In genomic region chr5:54844905-54845566, GRCh38 we compare ENCODE assay signal across 8 cellular contexts.
DNase-seq lines count a peak whose midpoint lies in the region; ATAC-seq and TF ChIP-seq lines count a peak whose summit lies in the region.

No MANE protein-coding gene starts in this region.

- no peak for DNase-seq in activated CD8-positive, alpha-beta memory T cell treated with anti-CD3 and anti-CD28 coated beads, Interleukin-2, amount 10 ng/mL, durations not matched to agents 7 days and 5 days
- no peak for DNase-seq in activated CD8-positive, alpha-beta memory T cell treated with anti-CD3 and anti-CD28 coated beads, Interleukin-2, amount 50 U/mL, for 48 hours
- DNase-seq in NCI-H69 (lab: John Stamatoyannopoulos, UW), result peak; percentile 43
- DNase-seq in central memory CD8-positive, alpha-beta T cell (ENCODE audit: low spot score in 2 of 2), result no peak
- DNase-seq in lower lobe of right lung, result no peak
- no peak for DNase-seq in thyroid gland

- H3K36me3 Mint-ChIP-seq in activated CD8-positive, alpha-beta memory T cell treated with anti-CD3 and anti-CD28 coated beads, Interleukin-2, amount 10 ng/mL, durations not matched to agents 7 days and 5 days, result no peaks in the 10 kb centered on the region
- H3K36me3 Mint-ChIP-seq in central memory CD8-positive, alpha-beta T cell (ENCODE audit: insufficient read depth), result no peaks in the 10 kb centered on the region

- WGBS in thyroid gland, 2 donors, result 21 to 28% methylated on average over 6 of the region's 6 CpGs

- no peaks in the 10 kb centered on the region for H3K9me3 ChIP-seq in lower lobe of right lung
- H3K9me3 ChIP-seq in thyroid gland, result no peaks in the 10 kb centered on the region

- peaks cover 18% of the 10 kb centered on the region for H3K4me1 Mint-ChIP-seq in activated CD8-positive, alpha-beta memory T cell treated with anti-CD3 and anti-CD28 coated beads, Interleukin-2, amount 10 ng/mL, durations not matched to agents 7 days and 5 days
- peaks cover 6% of the 10 kb centered on the region for H3K4me1 Mint-ChIP-seq in central memory CD8-positive, alpha-beta T cell

- ATAC-seq in activated CD8-positive, alpha-beta memory T cell treated with anti-CD3 and anti-CD28 coated beads, Interleukin-2, amount 10 ng/mL, durations not matched to agents 7 days and 5 days, result peak; percentile 69
- ATAC-seq in central memory CD8-positive, alpha-beta T cell (replicated peaks; ENCODE audit: extremely low read depth, poor library complexity, severe bottlenecking), result peak; percentile 28
- peak in 1 of 2 donors; percentile 56 for ATAC-seq in lower lobe of right lung
- no peak for ATAC-seq in GM21619 (IDR thresholded peaks at IDR 0.05; ENCODE audit: unreplicated experiment)
- no peak for ATAC-seq in HG03039 (IDR thresholded peaks at IDR 0.05; ENCODE audit: unreplicated experiment)

- H3K27me3 ChIP-seq in lower lobe of right lung (ENCODE audit: low read depth) (no peaks in the 10 kb centered on the region), thyroid gland (no peaks in the 10 kb centered on the region)

- H3K4me3 ChIP-seq in lower lobe of right lung, result peak overlapping the region; percentile 32
- no peak overlapping the region for H3K4me3 ChIP-seq in thyroid gland (replicated peaks in 1 of 3)

- no peaks in the 10 kb centered on the region for H3K9me3 Mint-ChIP-seq in activated CD8-positive, alpha-beta memory T cell treated with anti-CD3 and anti-CD28 coated beads, Interleukin-2, amount 10 ng/mL, durations not matched to agents 7 days and 5 days (ENCODE audit: low read depth)
- no peaks in the 10 kb centered on the region for H3K9me3 Mint-ChIP-seq in central memory CD8-positive, alpha-beta T cell

- CTCF ChIA-PET in activated CD8-positive, alpha-beta memory T cell treated with anti-CD3 and anti-CD28 coated beads, Interleukin-2, amount 10 ng/mL, durations not matched to agents 7 days and 5 days (lab: Charles Lee), result interaction anchor here (0.6 to 3.5 kb wide), 43 partner anchors 9 to 533 kb away, joined by 3 to 131 read pairs (median 3); partner anchors contain the start of gene SNX18

- no peak overlapping the region for H3K4me3 Mint-ChIP-seq in activated CD8-positive, alpha-beta memory T cell treated with anti-CD3 and anti-CD28 coated beads, Interleukin-2, amount 10 ng/mL, durations not matched to agents 7 days and 5 days
- H3K4me3 Mint-ChIP-seq in central memory CD8-positive, alpha-beta T cell, result peak overlapping the region; percentile 48

- TF ChIP-seq POLR2A in thyroid gland (IDR thresholded peaks at IDR 0.05), result no peak

- TF ChIP-seq CTCF in lower lobe of right lung (IDR thresholded peaks at IDR 0.05) (peak; percentile 70), thyroid gland (IDR thresholded peaks at IDR 0.05) (peak; percentile 31 to 79 (median 54))

- H3K27ac ChIP-seq in lower lobe of right lung (peak overlapping the region; percentile 13), thyroid gland (no peak overlapping the region)

- no peaks in the 10 kb centered on the region for H3K36me3 ChIP-seq in lower lobe of right lung
- no peaks in the 10 kb centered on the region for H3K36me3 ChIP-seq in thyroid gland

- intact Hi-C loops in lower lobe of right lung (cut with DNase I), result loop anchor here (5.0 kb wide), 1 partner anchor 323 kb away; no protein-coding TSS in a partner anchor
- intact Hi-C loops in thyroid gland (cut with DNase I), result no loop called here

- H3K27me3 Mint-ChIP-seq in activated CD8-positive, alpha-beta memory T cell treated with anti-CD3 and anti-CD28 coated beads, Interleukin-2, amount 10 ng/mL, durations not matched to agents 7 days and 5 days, result peaks cover 16% of the 10 kb centered on the region
- peaks cover 17% of the 10 kb centered on the region for H3K27me3 Mint-ChIP-seq in central memory CD8-positive, alpha-beta T cell

- no peak overlapping the region for H3K27ac Mint-ChIP-seq in activated CD8-positive, alpha-beta memory T cell treated with anti-CD3 and anti-CD28 coated beads, Interleukin-2, amount 10 ng/mL, durations not matched to agents 7 days and 5 days
- H3K27ac Mint-ChIP-seq in central memory CD8-positive, alpha-beta T cell (ENCODE audit: low read depth), result peak overlapping the region; percentile 38

- H3K4me1 ChIP-seq in lower lobe of right lung, result peaks cover 9% of the 10 kb centered on the region
- no peaks in the 10 kb centered on the region for H3K4me1 ChIP-seq in thyroid gland

Comparison
In these comparisons a context has a peak if more than half of its experiments do, and no peak if none do; other contexts are left out.
1. ATAC-seq: peak in activated CD8-positive, alpha-beta memory T cell treated with anti-CD3 and anti-CD28 coated beads, Interleukin-2, amount 10 ng/mL, durations not matched to agents 7 days and 5 days (single experiment) and central memory CD8-positive, alpha-beta T cell (single experiment); none in GM21619 (single experiment) and HG03039 (single experiment).